24 cellular contexts compared by ENCODE assay signal in the genomic region with DNA sequence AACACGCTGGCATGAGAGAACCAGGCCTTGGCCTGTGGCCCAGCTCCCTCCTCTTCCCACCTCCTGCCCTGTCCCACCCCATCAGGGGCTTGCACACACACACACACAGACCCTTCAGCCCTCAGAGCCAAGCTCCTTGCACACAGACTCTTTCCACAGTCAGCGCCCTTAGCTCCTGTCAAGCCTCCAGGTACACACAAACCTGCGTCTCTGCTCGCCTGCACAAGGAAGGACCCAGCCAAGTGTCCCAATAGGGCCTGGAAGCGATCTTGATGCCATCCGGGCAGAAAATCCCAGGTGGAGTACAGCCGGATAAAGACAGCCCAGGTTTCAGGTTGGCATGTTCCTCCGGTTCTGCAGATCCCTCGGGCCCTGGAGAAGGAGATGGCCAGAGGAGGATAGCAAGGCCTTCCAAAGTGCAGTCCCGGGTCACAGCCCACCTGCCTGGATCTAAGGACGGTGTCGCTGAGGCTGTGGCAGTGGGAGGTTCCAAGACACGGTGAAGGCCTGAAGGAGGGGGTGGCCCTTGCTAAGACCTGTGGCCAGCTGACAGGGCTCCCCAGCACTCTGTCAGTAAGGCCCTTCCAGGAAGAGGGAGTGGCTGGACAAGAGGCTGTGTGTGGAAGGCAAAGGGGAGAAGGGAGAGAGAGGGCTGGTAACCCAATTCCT. TPM values are rescaled to one million over a fixed set of nuclear protein-coding genes. Genes with fewer than 3 reads are reported as not detected.
"Had no signal": no experiment of that assay in that cellular context is flagged by ENCODE, and none has a peak within 500 bp of the region (broad histone marks: within the 10 kb centered on the region; RNA-seq: fewer than 3 reads in every experiment).

No MANE protein-coding gene starts in this region.

- H3K4me3 ChIP-seq: cardiac muscle cell, coronary artery, heart left ventricle, mucosa of descending colon, right atrium auricular region, sigmoid colon, skin epidermis, tibial artery, upper lobe of left lung had no signal

- ATAC-seq: left colon; mucosa of descending colon; naive thymus-derived CD8-positive, alpha-beta T cell had no signal

- H3K36me3 Mint-ChIP-seq: naive thymus-derived CD8-positive, alpha-beta T cell had no signal

- H3K9me3 ChIP-seq: heart left ventricle, mucosa of descending colon, right atrium auricular region, sigmoid colon, tibial artery, upper lobe of left lung had no signal

- DNase-seq: effector CD4-positive, alpha-beta T cell; endodermal cell; erythroblast; foreskin melanocyte; heart left ventricle; hippocampal formation; left colon; mucosa of descending colon; naive thymus-derived CD8-positive, alpha-beta T cell; sigmoid colon; stimulated activated CD4-positive, alpha-beta T cell treated with anti-CD3 and anti-CD28 coated beads, Interleukin-2, amount 100 ng/mL, for 48 hours; tibial artery had no signal

- H3K4me1 ChIP-seq: heart left ventricle, right atrium auricular region, sigmoid colon, tibial artery, upper lobe of left lung had no signal

- H3K27ac Mint-ChIP-seq: endodermal cell; stimulated activated naive CD8-positive, alpha-beta T cell treated with anti-CD3 and anti-CD28 coated beads, Interleukin-15, Interleukin-2, amounts not matched to agents 100 ng/mL and 50 ng/mL, for 24 hours had no signal

- H3K27ac ChIP-seq: cardiac muscle cell, coronary artery, heart left ventricle, right atrium auricular region, sigmoid colon, skin epidermis, tibial artery, upper lobe of left lung had no signal

- H3K4me1 Mint-ChIP-seq: endodermal cell; naive thymus-derived CD8-positive, alpha-beta T cell had no signal

- H3K9me3 Mint-ChIP-seq: endodermal cell; naive thymus-derived CD8-positive, alpha-beta T cell; stimulated activated naive CD8-positive, alpha-beta T cell treated with anti-CD3 and anti-CD28 coated beads, Interleukin-15, Interleukin-2, amounts not matched to agents 100 ng/mL and 50 ng/mL, for 24 hours had no signal

- H3K27me3 Mint-ChIP-seq: stimulated activated naive CD8-positive, alpha-beta T cell treated with anti-CD3 and anti-CD28 coated beads, Interleukin-15, Interleukin-2, amounts not matched to agents 100 ng/mL and 50 ng/mL, for 24 hours had no signal

- H3K27me3 ChIP-seq: right atrium auricular region, sigmoid colon, upper lobe of left lung had no signal

- H3K36me3 ChIP-seq: cardiac muscle cell, heart left ventricle, right atrium auricular region, sigmoid colon, tibial artery, upper lobe of left lung had no signal

- H3K4me3 Mint-ChIP-seq: endodermal cell; naive thymus-derived CD8-positive, alpha-beta T cell; stimulated activated naive CD8-positive, alpha-beta T cell treated with anti-CD3 and anti-CD28 coated beads, Interleukin-15, Interleukin-2, amounts not matched to agents 100 ng/mL and 50 ng/mL, for 24 hours had no signal

- FAIRE-seq: endothelial cell of umbilical vein had no signal

RNA-seq across cellular contexts. Expression of gene STEAP3, which starts 18.5 kb away (rescaled TPM):
- total RNA-seq: naive thymus-derived CD8-positive, alpha-beta T cell had no signal

RNA-seq across cellular contexts. Expression of gene C1QL2, which starts 46.6 kb away (rescaled TPM):
- total RNA-seq: dermis microvascular lymphatic vessel endothelial cell; endodermal cell; endothelial cell of umbilical vein; kidney epithelial cell; left colon; liver; lung microvascular endothelial cell; mucosa of descending colon; naive thymus-derived CD8-positive, alpha-beta T cell; omental fat pad; right atrium auricular region; sigmoid colon; upper lobe of left lung had no signal
- polyA plus RNA-seq: cardiac muscle cell; endothelial cell of umbilical vein; liver; naive thymus-derived CD8-positive, alpha-beta T cell; sigmoid colon had no signal
